8 cellular contexts compared by ENCODE assay signal in genomic region chr6:2634151-2634964, GRCh38.
DNase-seq lines count a peak whose midpoint lies in the region; ATAC-seq and TF ChIP-seq lines count a peak whose summit lies in the region.

No MANE protein-coding gene starts in this region.

- H3K9me3 Mint-ChIP-seq in T-helper 1 cell treated with Interleukin-12 subunit alpha and Interleukin-12 subunit beta and Interleukin-4 antibody, amounts not matched to agents 30 μg/mL and 1 μg/mL, for 36 hours, result no peaks in the 10 kb centered on the region

- H3K4me3 ChIP-seq in HAP-1 (no peak overlapping the region), right cardiac atrium (ENCODE audit: low read length) (peak overlapping the region; percentile 69), prostate gland (peak overlapping the region; percentile 35 to 38)

- 3% methylated on average over 65 of the region's 65 CpGs for WGBS in right cardiac atrium
- WGBS in prostate gland, result 2% methylated on average over 61 of the region's 65 CpGs

- intact Hi-C loops in right cardiac atrium (cut with DNase I) (loop anchor here (5.0 to 10.0 kb wide), 6 partner anchors 160 to 1032 kb away; partner anchors contain the start of gene FOXC1 (in 1 of the 4)), prostate gland (cut with DNase I) (loop anchor here (2.0 to 10.0 kb wide), 4 partner anchors 190 to 1030 kb away; no protein-coding TSS in a partner anchor)

- peak overlapping the region; percentile 51 for H3K4me3 Mint-ChIP-seq in T-helper 1 cell treated with Interleukin-12 subunit alpha and Interleukin-12 subunit beta and Interleukin-4 antibody, amounts not matched to agents 30 μg/mL and 1 μg/mL, for 36 hours

- DNase-seq in DMS79 (lab: John Stamatoyannopoulos, UW) (peak; percentile 1), HAP-1 (ENCODE audit: low spot score in 2 of 2) (peak; percentile 70 to 93), NCI-H1105 treated with DMSO at 0.1 percent for 48 hours (lab: John Stamatoyannopoulos, UW) (peak; percentile 71), amygdala (lab: John Stamatoyannopoulos, UW) (peak in 52 of 56 donors; percentile 6 to 83 (median 53)), right cardiac atrium (peak; percentile 91 to 95 (median 95)), prostate gland (ENCODE audit: low spot score) (peak; percentile 70), ureter (ENCODE audit: low spot score) (peak; percentile 91)

- H3K27ac ChIP-seq in right cardiac atrium (ENCODE audit: low read length) (peak overlapping the region; percentile 54), prostate gland (peak overlapping the region; percentile 66 to 68)

- H3K9me3 ChIP-seq in HAP-1 (no peaks in the 10 kb centered on the region; the same call in 1 of the 2 replicates), right cardiac atrium (ENCODE audit: control insufficient read depth, low read length) (no peaks in the 10 kb centered on the region), prostate gland (no peaks in the 10 kb centered on the region)

- peaks cover 9% of the 10 kb centered on the region for H3K4me1 ChIP-seq in HAP-1
- peaks cover 4% of the 10 kb centered on the region for H3K4me1 ChIP-seq in right cardiac atrium (ENCODE audit: control insufficient read depth, insufficient read depth, low read length)
- no peaks in the 10 kb centered on the region for H3K4me1 ChIP-seq in prostate gland (replicated peaks)

- H3K4me1 Mint-ChIP-seq in T-helper 1 cell treated with Interleukin-12 subunit alpha and Interleukin-12 subunit beta and Interleukin-4 antibody, amounts not matched to agents 30 μg/mL and 1 μg/mL, for 36 hours (ENCODE audit: low read depth), result peaks cover 1% of the 10 kb centered on the region

- peak; percentile 96 to 100 (median 96) for TF ChIP-seq CTCF in prostate gland (IDR thresholded peaks at IDR 0.05)

- in situ Hi-C loops in HAP-1 (cut with MboI; ENCODE audit: low sequenced_read_pairs), result loop anchor here (10.0 kb wide), 1 partner anchor 1040 kb away; no protein-coding TSS in a partner anchor

- ATAC-seq in right cardiac atrium, result peak; percentile 95

- H3K27ac Mint-ChIP-seq in T-helper 1 cell treated with Interleukin-12 subunit alpha and Interleukin-12 subunit beta and Interleukin-4 antibody, amounts not matched to agents 30 μg/mL and 1 μg/mL, for 36 hours, result no peak overlapping the region

- H3K27me3 Mint-ChIP-seq in T-helper 1 cell treated with Interleukin-12 subunit alpha and Interleukin-12 subunit beta and Interleukin-4 antibody, amounts not matched to agents 30 μg/mL and 1 μg/mL, for 36 hours (ENCODE audit: low read depth), result peaks cover 27% of the 10 kb centered on the region

- H3K27me3 ChIP-seq in HAP-1 (ENCODE audit: low read depth), result no peaks in the 10 kb centered on the region
- no peaks in the 10 kb centered on the region for H3K27me3 ChIP-seq in right cardiac atrium (ENCODE audit: control insufficient read depth, insufficient read depth)
- H3K27me3 ChIP-seq in prostate gland (replicated peaks; ENCODE audit: insufficient read depth), result no peaks in the 10 kb centered on the region

- TF ChIP-seq POLR2A in prostate gland (IDR thresholded peaks at IDR 0.05), result no peak

- H3K36me3 ChIP-seq in HAP-1 (replicated peaks) (no peaks in the 10 kb centered on the region), prostate gland (no peaks in the 10 kb centered on the region)

- no peaks in the 10 kb centered on the region for H3K36me3 Mint-ChIP-seq in T-helper 1 cell treated with Interleukin-12 subunit alpha and Interleukin-12 subunit beta and Interleukin-4 antibody, amounts not matched to agents 30 μg/mL and 1 μg/mL, for 36 hours (ENCODE audit: low read depth)

Comparison
In these comparisons a context has a peak if more than half of its experiments do, and no peak if none do; other contexts are left out.
1. DNase-seq: peak in every context shown above with its lines; median percentile 95 in right cardiac atrium; 91 in ureter; 82 in HAP-1; 71 in NCI-H1105 treated with DMSO at 0.1 percent for 48 hours; 70 in prostate gland; 53 in amygdala; 1 in DMS79.